Comparison of ENCODE assay signal across 23 cellular contexts in genomic region chr10:85873063-85873462, GRCh38.
"Had no signal": no experiment of that assay in that cellular context is flagged by ENCODE, and none has a peak within 500 bp of the region (broad histone marks: within the 10 kb centered on the region; RNA-seq: fewer than 3 reads in every experiment).

No MANE protein-coding gene starts in this region.

- H3K27ac ChIP-seq: colonic mucosa, dorsolateral prefrontal cortex, epithelial cell of prostate, foreskin keratinocyte, gastroesophageal sphincter, heart left ventricle, hepatocyte, left lung, lower lobe of right lung had no signal

- H3K27ac Mint-ChIP-seq: effector memory CD8-positive, alpha-beta T cell; endodermal cell; immature natural killer cell; mesothelial cell of epicardium had no signal

- H3K4me1 Mint-ChIP-seq: endodermal cell, immature natural killer cell, mesothelial cell of epicardium had no signal

- H3K9me3 Mint-ChIP-seq: effector memory CD8-positive, alpha-beta T cell had no signal

- H3K27me3 ChIP-seq: colonic mucosa, dorsolateral prefrontal cortex, foreskin keratinocyte, gastroesophageal sphincter, heart left ventricle, hepatocyte, left lung had no signal

- H3K9me3 ChIP-seq: colonic mucosa, left lung, lower lobe of right lung, mucosa of descending colon had no signal

- H3K36me3 Mint-ChIP-seq: immature natural killer cell, mesothelial cell of epicardium had no signal

- H3K4me1 ChIP-seq: colonic mucosa, foreskin keratinocyte, gastroesophageal sphincter, heart left ventricle, left lung, lower lobe of right lung had no signal

- H3K4me2 ChIP-seq: hepatocyte had no signal

- H2AFZ ChIP-seq: hepatocyte had no signal

- H3K4me3 Mint-ChIP-seq: effector memory CD8-positive, alpha-beta T cell; endodermal cell; immature natural killer cell; mesothelial cell of epicardium had no signal

- DNase-seq: cerebellar nuclear complex; colonic mucosa; dermis blood vessel endothelial cell; dorsolateral prefrontal cortex; effector CD8-positive, alpha-beta T cell; effector memory CD8-positive, alpha-beta T cell; endodermal cell; erythroblast; foreskin keratinocyte; heart left ventricle; hypothalamus; immature natural killer cell; left cardiac atrium; left lung; left ventricle myocardium superior; lower lobe of right lung; mesenchymal stem cell; mucosa of descending colon had no signal

- H3K36me3 ChIP-seq: colonic mucosa, gastroesophageal sphincter, heart left ventricle, left lung, lower lobe of right lung had no signal

- H3K4me3 ChIP-seq: colonic mucosa, dorsolateral prefrontal cortex, gastroesophageal sphincter, heart left ventricle, hepatocyte, left lung, lower lobe of right lung, mucosa of descending colon had no signal

- ATAC-seq: effector memory CD8-positive, alpha-beta T cell; esophagus mucosa; foreskin keratinocyte; gastroesophageal sphincter; heart left ventricle; left cardiac atrium; left lung; left ventricle myocardium superior; mucosa of descending colon had no signal

- H3K79me2 ChIP-seq: hepatocyte had no signal
